9 cellular contexts compared by ENCODE assay signal in the genomic region with DNA sequence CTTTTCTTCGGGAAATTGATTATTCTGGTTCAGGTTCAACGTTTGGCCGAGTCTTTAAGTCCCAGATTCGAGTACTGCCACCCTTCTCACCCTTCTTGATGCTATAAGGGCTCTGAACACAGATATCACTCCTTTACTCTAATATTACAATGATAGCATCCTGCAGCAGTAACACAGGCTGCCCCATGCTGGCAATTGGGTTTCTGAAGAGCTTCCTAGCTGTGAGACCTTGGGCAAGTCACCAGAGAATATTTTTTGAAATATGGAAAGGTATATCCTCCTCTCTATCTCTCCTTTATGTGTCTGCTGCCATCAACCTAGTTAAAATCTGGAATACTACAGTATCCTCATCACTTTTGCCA. TPM values are rescaled to one million over a fixed set of nuclear protein-coding genes. Genes with fewer than 3 reads are reported as not detected.
DNase-seq lines count a peak whose midpoint lies in the region; ATAC-seq, FAIRE-seq and TF ChIP-seq lines count a peak whose summit lies in the region.
"Had no signal": no experiment of that assay in that cellular context is flagged by ENCODE, and none has a peak within 500 bp of the region (broad histone marks: within the 10 kb centered on the region; RNA-seq: fewer than 3 reads in every experiment).

No MANE protein-coding gene starts in this region.

- peaks cover 3% of the 10 kb centered on the region for H3K27me3 ChIP-seq in BLaER1

- peak overlapping the region; percentile 77 for H3K9ac ChIP-seq in BLaER1

- no peaks in the 10 kb centered on the region for H3K36me3 ChIP-seq in BLaER1

- H3K27ac ChIP-seq in BLaER1: no peak overlapping the region
- H3K27ac ChIP-seq in skin epidermis: no peak overlapping the region

- ATAC-seq in GM19463 (IDR thresholded peaks at IDR 0.05; ENCODE audit: unreplicated experiment) (peak; percentile 19), HG03571 (IDR thresholded peaks at IDR 0.05; ENCODE audit: unreplicated experiment) (peak; percentile 26)

- H3K4me1 ChIP-seq in BLaER1: peaks cover 15% of the 10 kb centered on the region; the same call in 1 of the 2 replicates

- peak overlapping the region; percentile 69 for H3K4me2 ChIP-seq in BLaER1

- no peak for DNase-seq in epithelial cell of esophagus (ENCODE audit: low read depth)
- DNase-seq in H54 (ENCODE audit: insufficient read length, low spot score): no peak
- no peak for DNase-seq in GM12892 (ENCODE audit: insufficient read length)
- no peak for DNase-seq in activated CD4-positive, alpha-beta T cell treated with anti-CD3 and anti-CD28 coated beads for 48 hours

- TF ChIP-seq POLR2A in H54 (IDR thresholded peaks at IDR 0.05; ENCODE audit: low read depth, low read length): no peak
- TF ChIP-seq POLR2A in GM12892 (IDR thresholded peaks at IDR 0.05; ENCODE audit: low read depth, low read length): no peak

- H3K9me3 ChIP-seq in BLaER1: peaks cover 14% of the 10 kb centered on the region; the same call in 1 of the 2 replicates

- TF ChIP-seq CTCF in epithelial cell of esophagus (IDR thresholded peaks at IDR 0.05; ENCODE audit: insufficient read depth, low read depth, low read length, missing control alignments): no peak

- FAIRE-seq in H54 (lab: Jason Lieb, UNC) (no peak), GM12892 (lab: Jason Lieb, UNC) (no peak)
- FAIRE-seq: endometrium had no signal

- H3K4me3 ChIP-seq in BLaER1: peak overlapping the region; percentile 76
- H3K4me3 ChIP-seq in epithelial cell of esophagus (ENCODE audit: low read length): peak overlapping the region; percentile 58
- H3K4me3 ChIP-seq in skin epidermis: peak overlapping the region; percentile 37 to 59 (median 49)

- H4K20me1 ChIP-seq in BLaER1: no peaks in the 10 kb centered on the region

RNA-seq across cellular contexts. Expression of a gene that starts 0.3 kb away (rescaled TPM):
- 3.1 TPM for polyA plus RNA-seq in GM12892 (2012; ENCODE audit: missing spikeins)
